ENCODE assay signal across 22 cellular contexts in genomic region chr5:96081276-96081858, GRCh38.
A peak's percentile ranks its signal among the peaks of the same experiment; 100 is the strongest.
DNase-seq lines count a peak whose midpoint lies in the region; ATAC-seq and TF ChIP-seq lines count a peak whose summit lies in the region.
"Had no signal": no experiment of that assay in that cellular context is flagged by ENCODE, and none has a peak within 500 bp of the region (broad histone marks: within the 10 kb centered on the region; RNA-seq: fewer than 3 reads in every experiment).

No MANE protein-coding gene starts in this region.

- H3K4me3 Mint-ChIP-seq in Calu3 (ENCODE audit: low read depth, unreplicated experiment) (no peak overlapping the region), T-helper 17 cell (no peak overlapping the region)
- no peak overlapping the region for H3K4me3 Mint-ChIP-seq in activated naive CD8-positive, alpha-beta T cell treated with anti-CD3 and anti-CD28 coated beads, Interleukin-2, amount 50 U/mL, for 24 hours
- H3K4me3 Mint-ChIP-seq: activated naive CD8-positive, alpha-beta T cell treated with anti-CD3 and anti-CD28 coated beads, Interleukin-2, amount 10 ng/mL, durations not matched to agents 7 days and 5 days; stimulated activated naive B cell treated with anti-CD40 and anti-IgM and Interleukin-4, amounts not matched to agents 10 μg/mL and 1 μg/mL and 100 μg/mL, for 72 hours; WTC11 had no signal

- DNase-seq in Calu3 (no peak), HT1080 (ENCODE audit: low read depth) (peak; percentile 66), foreskin keratinocyte (peak in 1 of 2 donors; percentile 54), NCI-H524 treated with DMSO at 0.1 percent for 48 hours (lab: John Stamatoyannopoulos, UW) (no peak), MM.1S (no peak), T-helper 17 cell (no peak), GOT3 (lab: John Stamatoyannopoulos, UW) (no peak)
- DNase-seq in activated naive CD8-positive, alpha-beta T cell treated with anti-CD3 and anti-CD28 coated beads, Interleukin-2, amount 50 U/mL, for 24 hours = no peak
- DNase-seq: activated naive CD8-positive, alpha-beta T cell treated with anti-CD3 and anti-CD28 coated beads, Interleukin-2, amount 10 ng/mL, durations not matched to agents 7 days and 5 days; AML-193; cerebellar nuclear complex; DMS153; H7; heart right ventricle; islet precursor cell; NCI-H1105; NCI-H446 treated with DMSO at 0.1 percent for 48 hours; Peyer's patch; stimulated activated naive B cell treated with anti-CD40 and anti-IgM and Interleukin-4, amounts not matched to agents 10 μg/mL and 1 μg/mL and 100 μg/mL, for 72 hours; uterus had no signal

- no peaks in the 10 kb centered on the region for H3K9me2 ChIP-seq in MM.1S (replicated peaks; ENCODE audit: insufficient read depth, low read length)

- no peaks in the 10 kb centered on the region for H3K27me3 Mint-ChIP-seq in Calu3 (ENCODE audit: unreplicated experiment)
- peaks cover 8% of the 10 kb centered on the region for H3K27me3 Mint-ChIP-seq in activated naive CD8-positive, alpha-beta T cell treated with anti-CD3 and anti-CD28 coated beads, Interleukin-2, amount 50 U/mL, for 24 hours
- peaks cover 38% of the 10 kb centered on the region for H3K27me3 Mint-ChIP-seq in T-helper 17 cell

- no peaks in the 10 kb centered on the region for H3K9me3 Mint-ChIP-seq in Calu3 (ENCODE audit: low read depth, unreplicated experiment)
- no peaks in the 10 kb centered on the region for H3K9me3 Mint-ChIP-seq in activated naive CD8-positive, alpha-beta T cell treated with anti-CD3 and anti-CD28 coated beads, Interleukin-2, amount 50 U/mL, for 24 hours
- H3K9me3 Mint-ChIP-seq: activated naive CD8-positive, alpha-beta T cell treated with anti-CD3 and anti-CD28 coated beads, Interleukin-2, amount 10 ng/mL, durations not matched to agents 7 days and 5 days; stimulated activated naive B cell treated with anti-CD40 and anti-IgM and Interleukin-4, amounts not matched to agents 10 μg/mL and 1 μg/mL and 100 μg/mL, for 72 hours; WTC11 had no signal

- H3F3A ChIP-seq in MM.1S (ENCODE audit: insufficient read depth, low read length) = no peaks in the 10 kb centered on the region

- H3K4me1 ChIP-seq in foreskin keratinocyte (peaks cover 47% of the 10 kb centered on the region), MM.1S (ENCODE audit: low read length) (no peaks in the 10 kb centered on the region)
- H3K4me1 ChIP-seq: Peyer's patch, uterus had no signal

- no peaks in the 10 kb centered on the region for H3K36me3 ChIP-seq in MM.1S (replicated peaks; ENCODE audit: insufficient read depth, low read length)
- H3K36me3 ChIP-seq: heart right ventricle, Peyer's patch, uterus had no signal

- no TSS peak for BruUV-seq in Calu3 (replicated peaks; lab: Mats Ljungman, UMichigan)

- H3K4me1 Mint-ChIP-seq in Calu3 (ENCODE audit: low read depth, unreplicated experiment) = peaks cover 45% of the 10 kb centered on the region
- H3K4me1 Mint-ChIP-seq in activated naive CD8-positive, alpha-beta T cell treated with anti-CD3 and anti-CD28 coated beads, Interleukin-2, amount 50 U/mL, for 24 hours = peaks cover 58% of the 10 kb centered on the region
- H3K4me1 Mint-ChIP-seq in T-helper 17 cell = no peaks in the 10 kb centered on the region

- H3K9ac ChIP-seq in MM.1S (ENCODE audit: low read length) = no peak overlapping the region

- intact Hi-C loops in Calu3 (cut with micrococcal nuclease; ENCODE audit: unreplicated experiment) = no loop called here

- H3K27ac Mint-ChIP-seq in Calu3 (ENCODE audit: unreplicated experiment) = peak overlapping the region; percentile 22
- peak overlapping the region; percentile 19 for H3K27ac Mint-ChIP-seq in activated naive CD8-positive, alpha-beta T cell treated with anti-CD3 and anti-CD28 coated beads, Interleukin-2, amount 50 U/mL, for 24 hours
- no peak overlapping the region for H3K27ac Mint-ChIP-seq in T-helper 17 cell
- H3K27ac Mint-ChIP-seq: activated naive CD8-positive, alpha-beta T cell treated with anti-CD3 and anti-CD28 coated beads, Interleukin-2, amount 10 ng/mL, durations not matched to agents 7 days and 5 days; stimulated activated naive B cell treated with anti-CD40 and anti-IgM and Interleukin-4, amounts not matched to agents 10 μg/mL and 1 μg/mL and 100 μg/mL, for 72 hours; WTC11 had no signal

- H3K36me3 Mint-ChIP-seq in Calu3 (ENCODE audit: insufficient read depth, unreplicated experiment) = no peaks in the 10 kb centered on the region
- no peaks in the 10 kb centered on the region for H3K36me3 Mint-ChIP-seq in activated naive CD8-positive, alpha-beta T cell treated with anti-CD3 and anti-CD28 coated beads, Interleukin-2, amount 50 U/mL, for 24 hours (ENCODE audit: low read depth)
- no peaks in the 10 kb centered on the region for H3K36me3 Mint-ChIP-seq in T-helper 17 cell (ENCODE audit: low read depth)
- H3K36me3 Mint-ChIP-seq: stimulated activated naive B cell treated with anti-CD40 and anti-IgM and Interleukin-4, amounts not matched to agents 10 μg/mL and 1 μg/mL and 100 μg/mL, for 72 hours; WTC11 had no signal

- H2AFZ ChIP-seq in MM.1S (ENCODE audit: low read length) = no peak overlapping the region

- H3K27me3 ChIP-seq in foreskin keratinocyte = no peaks in the 10 kb centered on the region
- no peaks in the 10 kb centered on the region for H3K27me3 ChIP-seq in MM.1S (replicated peaks; ENCODE audit: insufficient read depth, low read length)
- H3K27me3 ChIP-seq: heart right ventricle, Peyer's patch, uterus had no signal

- peak overlapping the region; percentile 93 for H3K27ac ChIP-seq in foreskin keratinocyte
- H3K27ac ChIP-seq in MM.1S (ENCODE audit: low read length) = no peak overlapping the region
- H3K27ac ChIP-seq: Peyer's patch, uterus had no signal

- H3K4me3 ChIP-seq in MM.1S (ENCODE audit: low read length) = no peak overlapping the region
- H3K4me3 ChIP-seq: heart right ventricle, Peyer's patch, skin epidermis, uterus had no signal

- no peaks in the 10 kb centered on the region for H3K79me2 ChIP-seq in MM.1S (ENCODE audit: low read length)

- no peak for TF ChIP-seq CTCF in Calu3 (IDR thresholded peaks at IDR 0.05; ENCODE audit: unreplicated experiment)
- TF ChIP-seq CTCF in foreskin keratinocyte (conservative IDR thresholded peaks at IDR 0.05) = no peak
- no peak for TF ChIP-seq CTCF in MM.1S (IDR thresholded peaks at IDR 0.05; ENCODE audit: low read length)

- H4K20me1 ChIP-seq in MM.1S (ENCODE audit: insufficient read depth, low read length) = no peaks in the 10 kb centered on the region

- no peak overlapping the region for H3K4me2 ChIP-seq in MM.1S (ENCODE audit: low read depth, low read length)

- no peaks in the 10 kb centered on the region for H3K9me3 ChIP-seq in MM.1S (replicated peaks; ENCODE audit: insufficient read depth, low read length)
- H3K9me3 ChIP-seq in T-helper 17 cell (ENCODE audit: control insufficient read depth, low read length, poor library complexity, severe bottlenecking) = no peaks in the 10 kb centered on the region
- H3K9me3 ChIP-seq: heart right ventricle, Peyer's patch, uterus had no signal

- CTCF ChIA-PET in Calu3 (lab: Charles Lee) = no interaction called here

- no peak for ATAC-seq in activated naive CD8-positive, alpha-beta T cell treated with anti-CD3 and anti-CD28 coated beads, Interleukin-2, amount 50 U/mL, for 24 hours
- ATAC-seq in foreskin keratinocyte (no peak), T-helper 17 cell (no peak)
- ATAC-seq: stimulated activated naive B cell treated with anti-CD40 and anti-IgM and Interleukin-4, amounts not matched to agents 10 μg/mL and 1 μg/mL and 100 μg/mL, for 72 hours; WTC11 had no signal
